Comparison of ENCODE assay signal across 8 cellular contexts in the genomic region with DNA sequence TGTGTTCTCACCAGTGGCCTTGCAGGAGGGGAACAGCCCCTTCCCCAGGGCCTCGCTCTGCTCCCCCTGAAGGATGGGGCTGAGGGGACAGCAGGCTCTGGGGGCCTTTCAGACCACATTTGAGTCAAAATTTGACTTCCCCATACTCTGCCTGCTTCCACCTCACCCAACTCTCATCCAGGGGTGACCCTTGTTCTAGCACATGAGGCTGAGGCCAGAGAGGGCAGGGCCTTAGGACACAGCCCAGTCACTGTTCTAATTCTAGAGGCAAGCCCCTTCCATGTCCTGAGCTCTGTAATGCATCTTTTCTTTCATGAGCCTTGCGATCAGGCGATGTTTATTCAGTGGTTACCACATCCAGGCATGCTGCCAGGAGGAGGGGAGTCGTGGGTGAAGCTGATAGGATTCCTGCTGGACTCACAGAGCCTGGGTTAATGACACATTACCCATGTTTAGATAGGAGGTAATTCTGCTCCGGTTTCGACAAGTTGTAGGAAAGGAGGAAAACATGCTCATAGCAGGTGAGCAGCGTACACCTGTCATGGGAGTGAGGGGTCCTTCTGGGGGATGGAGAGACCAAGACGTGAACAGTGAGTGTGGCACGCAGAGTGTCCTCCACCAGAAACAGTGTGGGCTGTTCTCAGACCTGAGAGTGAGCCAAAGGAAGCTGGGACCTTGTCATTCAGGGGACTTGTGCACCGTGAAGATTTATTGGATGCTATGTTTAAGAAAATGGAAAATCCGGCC. TPM values are rescaled to one million over a fixed set of nuclear protein-coding genes. Genes with fewer than 3 reads are reported as not detected.
DNase-seq lines count a peak whose midpoint lies in the region; ATAC-seq and TF ChIP-seq lines count a peak whose summit lies in the region.

No MANE protein-coding gene starts in this region.

- peak; percentile 99 for DNase-seq in Caki2 (ENCODE audit: low read depth)
- peak; percentile 94 for DNase-seq in LNCaP clone FGC (ENCODE audit: low read depth)
- DNase-seq in RPMI7951 (ENCODE audit: low read depth), result peak; percentile 98
- no peak for DNase-seq in central memory CD8-positive, alpha-beta T cell (ENCODE audit: low spot score in 2 of 2)
- peak; percentile 97 for DNase-seq in kidney tubule cell (ENCODE audit: low spot score)
- no peak for DNase-seq in spleen
- no peak for DNase-seq in NK-92 treated with Interleukin-12 subunit alpha and Interleukin-12 subunit beta, amount 100 ng/mL, for 24 hours (lab: John Stamatoyannopoulos, UW)

- WGBS in spleen, 5 donors, result 27 to 46% (median 41%) methylated on average over 10 to 11 of the region's 11 CpGs

- H3K9me3 Mint-ChIP-seq in central memory CD8-positive, alpha-beta T cell, result no peaks in the 10 kb centered on the region

- peak overlapping the region; percentile 69 for H3K4me3 Mint-ChIP-seq in central memory CD8-positive, alpha-beta T cell

- TF ChIP-seq CTCF in LNCaP clone FGC (IDR thresholded peaks at IDR 0.05; ENCODE audit: control insufficient read depth, extremely low read depth, insufficient read depth) (no peak), spleen (IDR thresholded peaks at IDR 0.05 in 8 of 11, conservative IDR thresholded peaks at IDR 0.05 in 3 of 11) (no peak)

- H3K27ac Mint-ChIP-seq in central memory CD8-positive, alpha-beta T cell (ENCODE audit: low read depth), result peak overlapping the region; percentile 93

- no peaks in the 10 kb centered on the region for H3K27me3 ChIP-seq in spleen (replicated peaks in 1 of 7)

- peaks cover 39% of the 10 kb centered on the region for H3K36me3 Mint-ChIP-seq in central memory CD8-positive, alpha-beta T cell (ENCODE audit: insufficient read depth)

- H3K36me3 ChIP-seq in spleen, result peaks cover 5 to 49% (median 37%) of the 10 kb centered on the region in 6 donors

- H3K4me1 Mint-ChIP-seq in central memory CD8-positive, alpha-beta T cell, result peaks cover 46% of the 10 kb centered on the region

- intact Hi-C loops in spleen (cut with DNase I; ENCODE audit: low total_unique reads), result no loop called here

- in situ Hi-C loops in Caki2 (cut with HindIII; ENCODE audit: low pct_unique_long_range_greater_than_20kb, low sequenced_read_pairs), result no loop called here

- peak overlapping the region; percentile 63 to 98 (median 92) for H3K27ac ChIP-seq in spleen

- peak overlapping the region; percentile 14; the same call in 1 of the 2 replicates for H3K4me3 ChIP-seq in LNCaP clone FGC (ENCODE audit: low read depth, low read length)
- H3K4me3 ChIP-seq in spleen, result peak overlapping the region in 1 of 8 donors; percentile 94

- H3K9me3 ChIP-seq in spleen, result peaks cover 0 to 2% (median 0%) of the 10 kb centered on the region in 8 donors

- no peaks in the 10 kb centered on the region for H3K27me3 Mint-ChIP-seq in central memory CD8-positive, alpha-beta T cell

- ATAC-seq in central memory CD8-positive, alpha-beta T cell (replicated peaks; ENCODE audit: extremely low read depth, poor library complexity, severe bottlenecking), result no peak
- ATAC-seq in GM21381 (IDR thresholded peaks at IDR 0.05; ENCODE audit: unreplicated experiment), result no peak

- peak in 1 of 3 donors; percentile 49 for TF ChIP-seq POLR2A in spleen (IDR thresholded peaks at IDR 0.05)

- H3K4me1 ChIP-seq in spleen, result peaks cover 29 to 84% (median 64%) of the 10 kb centered on the region in 6 donors

RNA-seq across cellular contexts. Expression of a gene that starts 9.3 kb away (rescaled TPM):
- total RNA-seq in Caki2 (2014; rRNA removed; shearing (Covaris generic); ENCODE audit: low replicate concordance), result 2,272 and 2,379 TPM in 2 replicates
- total RNA-seq in RPMI7951 (2014; rRNA removed; shearing (Covaris generic)), result 1,692 and 2,035 TPM in 2 replicates
- 1,000 to 10,000 TPM; 1,182 to 2,757 (median 1,587) TPM for total RNA-seq in spleen
- polyA plus RNA-seq in spleen, result 1,000 to 10,000 TPM; 6,196 to 7,306 (median 6,994) TPM

RNA-seq across cellular contexts. Expression of a gene that starts 12.9 kb away (rescaled TPM):
- total RNA-seq in Caki2 (2014; rRNA removed; shearing (Covaris generic); ENCODE audit: low replicate concordance), result not detected in 2 replicates
- total RNA-seq in RPMI7951 (2014; rRNA removed; shearing (Covaris generic)), result not detected in 2 replicates
- 100 to 1,000 TPM in 3 of 7 donors, 10 to 100 TPM in 4; 61.5 to 443 (median 97.5) TPM for total RNA-seq in spleen
- polyA plus RNA-seq in spleen, result 10 to 100 TPM in 2 of 3 donors, 1 to 10 TPM in 1; 6.4 to 24.6 (median 22.5) TPM

RNA-seq across cellular contexts. Expression of a gene that starts 18.8 kb away (rescaled TPM):
- 214 and 219 TPM in 2 replicates for total RNA-seq in Caki2 (2014; rRNA removed; shearing (Covaris generic); ENCODE audit: low replicate concordance)
- 125 and 166 TPM in 2 replicates for total RNA-seq in RPMI7951 (2014; rRNA removed; shearing (Covaris generic))
- 100 to 1,000 TPM in 1 of 7 donors, 10 to 100 TPM in 6; 32.2 to 109 (median 45.5) TPM for total RNA-seq in spleen
- 10 to 100 TPM; 25.5 to 45.2 (median 37.5) TPM for polyA plus RNA-seq in spleen

RNA-seq across cellular contexts. Expression of a gene that starts 20.5 kb away (rescaled TPM):
- 40.1 and 108 TPM in 2 replicates for total RNA-seq in Caki2 (2014; rRNA removed; shearing (Covaris generic); ENCODE audit: low replicate concordance)
- total RNA-seq in RPMI7951 (2014; rRNA removed; shearing (Covaris generic)), result 174 and 183 TPM in 2 replicates
- 100 to 1,000 TPM in 3 of 7 donors, 10 to 100 TPM in 4; 65.1 to 208 (median 85.9) TPM for total RNA-seq in spleen
- polyA plus RNA-seq in spleen, result 10 to 100 TPM; 12.0 to 19.4 (median 14.7) TPM

RNA-seq across cellular contexts. Expression of a gene that starts 32.7 kb away (rescaled TPM):
- not detected in 2 replicates for total RNA-seq in Caki2 (2014; rRNA removed; shearing (Covaris generic); ENCODE audit: low replicate concordance)
- total RNA-seq in RPMI7951 (2014; rRNA removed; shearing (Covaris generic)), result not detected in 2 replicates
- total RNA-seq in spleen, result 10 to 100 TPM; 21.5 to 77.5 (median 38.3) TPM
- polyA plus RNA-seq in spleen, result 1 to 10 TPM; 1.2 to 8.2 (median 6.7) TPM

Comparison
In these comparisons a context has a peak if more than half of its experiments do, and no peak if none do; other contexts are left out.
1. DNase-seq: peak in Caki2 (single experiment), LNCaP clone FGC (single experiment), RPMI7951 (single experiment) and kidney tubule cell (single experiment); none in central memory CD8-positive, alpha-beta T cell (0 of 2), spleen (single experiment) and NK-92 treated with Interleukin-12 subunit alpha and Interleukin-12 subunit beta, amount 100 ng/mL, for 24 hours (single experiment).
2. RNA of a gene that starts 12.9 kb away (total RNA-seq): 61.5 to 443 TPM in spleen; not detected in Caki2 and not detected in RPMI7951; every median in the first group is over 10 times any median in the second.